8 cellular contexts compared by ENCODE assay signal in the genomic region with DNA sequence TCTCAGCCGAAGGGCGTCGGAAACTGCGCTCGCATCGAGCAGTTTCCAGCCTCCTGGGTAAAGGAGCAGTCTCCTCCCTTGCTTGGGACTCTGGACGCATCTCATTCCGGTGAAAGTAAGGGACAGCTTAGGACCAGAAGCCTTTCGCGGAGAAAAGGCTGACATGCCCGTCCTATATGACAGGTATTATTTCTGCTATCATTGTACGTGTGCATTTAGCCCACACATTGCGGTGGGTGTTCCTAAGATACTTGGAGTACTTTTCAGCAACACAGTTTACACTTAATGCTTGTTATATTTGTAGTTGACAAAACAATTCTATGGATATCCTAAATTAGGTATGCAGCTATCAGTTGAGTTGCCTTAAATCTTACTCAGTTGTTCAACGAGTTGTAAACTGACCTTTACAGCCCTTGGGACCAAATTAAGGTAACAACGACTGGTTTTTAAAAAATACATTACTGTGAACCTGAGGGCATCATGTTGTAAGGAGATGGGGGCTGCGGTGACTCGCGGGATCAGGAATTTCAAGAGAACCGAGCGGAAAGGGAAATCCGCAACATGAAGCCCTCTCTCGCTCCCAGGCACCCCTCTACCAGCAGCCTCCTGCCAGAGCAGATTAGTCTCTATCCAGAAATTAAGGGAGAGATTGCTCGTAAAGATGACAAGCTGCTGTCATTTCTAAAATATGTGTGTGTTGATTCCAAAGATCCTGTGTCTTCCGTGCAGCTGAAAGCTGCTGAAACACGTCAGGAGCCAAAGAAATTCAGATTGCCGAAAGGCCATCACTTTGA. TPM values are rescaled to one million over a fixed set of nuclear protein-coding genes. Genes with fewer than 3 reads are reported as not detected.
A peak's percentile ranks its signal among the peaks of the same experiment; 100 is the strongest.
DNase-seq lines count a peak whose midpoint lies in the region; ATAC-seq and TF ChIP-seq lines count a peak whose summit lies in the region.

No MANE protein-coding gene starts in this region.

- no peaks in the 10 kb centered on the region for H3K27me3 ChIP-seq in HUES48 (ENCODE audit: control insufficient read depth, insufficient read depth, low read length)
- H3K27me3 ChIP-seq in adrenal gland = no peaks in the 10 kb centered on the region

- H3K27ac ChIP-seq in HUES48 (ENCODE audit: low read depth, low read length) = peak overlapping the region; percentile 72
- H3K27ac ChIP-seq in adrenal gland = peak overlapping the region in 4 of 5 donors; percentile 30 to 90 (median 58)

- H3K27ac Mint-ChIP-seq in stimulated activated effector memory CD8-positive, alpha-beta T cell treated with anti-CD3 and anti-CD28 coated beads, Interleukin-12 subunit alpha, Interleukin-12 subunit beta, amount 100 ng/mL, for 72 hours = peak overlapping the region; percentile 100

- peaks cover 19% of the 10 kb centered on the region for H3K4me1 Mint-ChIP-seq in stimulated activated effector memory CD8-positive, alpha-beta T cell treated with anti-CD3 and anti-CD28 coated beads, Interleukin-12 subunit alpha, Interleukin-12 subunit beta, amount 100 ng/mL, for 72 hours

- intact Hi-C loops in adrenal gland (cut with DNase I) = no loop called here

- TF ChIP-seq POLR2A in adrenal gland (IDR thresholded peaks at IDR 0.05) = no peak

- peak overlapping the region; percentile 99 for H3K4me3 Mint-ChIP-seq in stimulated activated effector memory CD8-positive, alpha-beta T cell treated with anti-CD3 and anti-CD28 coated beads, Interleukin-12 subunit alpha, Interleukin-12 subunit beta, amount 100 ng/mL, for 72 hours

- H3K36me3 ChIP-seq in HUES48 (ENCODE audit: control insufficient read depth, insufficient read depth, low read length) (no peaks in the 10 kb centered on the region), adrenal gland (replicated peaks in 1 of 2) (no peaks in the 10 kb centered on the region)

- H3K36me3 Mint-ChIP-seq in stimulated activated effector memory CD8-positive, alpha-beta T cell treated with anti-CD3 and anti-CD28 coated beads, Interleukin-12 subunit alpha, Interleukin-12 subunit beta, amount 100 ng/mL, for 72 hours = peaks cover 23% of the 10 kb centered on the region

- H3K9me3 ChIP-seq in HUES48 (ENCODE audit: control insufficient read depth, insufficient read depth, low read length) (no peaks in the 10 kb centered on the region), adrenal gland (replicated peaks in 1 of 3) (no peaks in the 10 kb centered on the region)

- peak; percentile 7 for DNase-seq in SIG-M5 treated with dmso at 0.1 percent for 504 hours (lab: John Stamatoyannopoulos, UW; ENCODE audit: unreplicated experiment)
- no peak for DNase-seq in SIG-M5 (lab: John Stamatoyannopoulos, UW)
- peak in 4 of 7 donors; percentile 11 to 33 (median 24) for DNase-seq in adrenal gland
- DNase-seq in iPS-NIHi7 (ENCODE audit: extremely low spot score) = peak; percentile 23
- no peak for DNase-seq in stimulated activated effector memory CD8-positive, alpha-beta T cell treated with anti-CD3 and anti-CD28 coated beads, Interleukin-12 subunit alpha, Interleukin-12 subunit beta, amount 100 ng/mL, for 72 hours (ENCODE audit: low spot score in 2 of 2)
- no peak for DNase-seq in NOMO-1 treated with DMSO at 0.1 percent for 48 hours (lab: John Stamatoyannopoulos, UW; ENCODE audit: unreplicated experiment)

- ATAC-seq in stimulated activated effector memory CD8-positive, alpha-beta T cell treated with anti-CD3 and anti-CD28 coated beads, Interleukin-12 subunit alpha, Interleukin-12 subunit beta, amount 100 ng/mL, for 72 hours = no peak
- ATAC-seq in GM19397 (IDR thresholded peaks at IDR 0.05; ENCODE audit: unreplicated experiment) = no peak

- peak in 1 of 6 experiments; percentile 28 for TF ChIP-seq CTCF in adrenal gland (IDR thresholded peaks at IDR 0.05)

- H3K4me1 ChIP-seq in HUES48 (ENCODE audit: control insufficient read depth, insufficient read depth, low read length) (peaks cover 9% of the 10 kb centered on the region; the same call in 1 of the 2 replicates), adrenal gland (replicated peaks in 1 of 2) (peaks cover 6 to 29% of the 10 kb centered on the region in 2 donors)

- H3K4me3 ChIP-seq in HUES48 (ENCODE audit: low read depth, low read length) (peak overlapping the region; percentile 94), adrenal gland (peak overlapping the region; percentile 49 to 95 (median 68))

- H3K9me3 Mint-ChIP-seq in stimulated activated effector memory CD8-positive, alpha-beta T cell treated with anti-CD3 and anti-CD28 coated beads, Interleukin-12 subunit alpha, Interleukin-12 subunit beta, amount 100 ng/mL, for 72 hours = no peaks in the 10 kb centered on the region

- peak overlapping the region; percentile 40 for H3K9ac ChIP-seq in HUES48 (ENCODE audit: low read depth, low read length)

- WGBS in adrenal gland, 4 donors = 0 to 1% (median 0%) methylated on average over 18 to 26 of the region's 26 CpGs

RNA-seq across cellular contexts. Expression of a gene that starts 0.6 kb away (rescaled TPM):
- 100 to 1,000 TPM in 2 of 8 donors, 10 to 100 TPM in 6; 29.7 to 111 (median 77.9) TPM for total RNA-seq in adrenal gland
- 100 to 1,000 TPM in 1 of 3 donors, 10 to 100 TPM in 2; 33.2 to 240 (median 41.2) TPM for polyA plus RNA-seq in adrenal gland

RNA-seq across cellular contexts. Expression of a gene that starts 14.0 kb away (rescaled TPM):
- 10 to 100 TPM; 40.3 to 64.2 (median 51.2) TPM for total RNA-seq in adrenal gland
- polyA plus RNA-seq in adrenal gland = 10 to 100 TPM; 11.0 to 59.2 (median 13.9) TPM

Comparison
In these comparisons a context has a peak if more than half of its experiments do, and no peak if none do; other contexts are left out.
1. DNase-seq: peak in SIG-M5 treated with dmso at 0.1 percent for 504 hours (single experiment), adrenal gland (4 of 7) and iPS-NIHi7 (single experiment); none in SIG-M5 (single experiment), stimulated activated effector memory CD8-positive, alpha-beta T cell treated with anti-CD3 and anti-CD28 coated beads, Interleukin-12 subunit alpha, Interleukin-12 subunit beta, amount 100 ng/mL, for 72 hours (0 of 2) and NOMO-1 treated with DMSO at 0.1 percent for 48 hours (single experiment).